ENCODE assay signal across 24 cellular contexts in genomic region chr10:34206078-34206477, GRCh38.
A peak's percentile ranks its signal among the peaks of the same experiment; 100 is the strongest.
DNase-seq lines count a peak whose midpoint lies in the region; ATAC-seq and TF ChIP-seq lines count a peak whose summit lies in the region.
"Had no signal": no experiment of that assay in that cellular context is flagged by ENCODE, and none has a peak within 500 bp of the region (broad histone marks: within the 10 kb centered on the region; RNA-seq: fewer than 3 reads in every experiment).

No MANE protein-coding gene starts in this region.

- H3K4me3 ChIP-seq in PC-3 (ENCODE audit: low read length) (no peak overlapping the region), esophagus muscularis mucosa (no peak overlapping the region)
- H3K4me3 ChIP-seq: A549, tibial artery had no signal

- TF ChIP-seq CTCF in natural killer cell (IDR thresholded peaks at IDR 0.05) (no peak), PC-3 (conservative IDR thresholded peaks at IDR 0.05; ENCODE audit: low read depth, low read length) (peak; percentile 55; the same call in 1 of the 2 replicates), esophagus muscularis mucosa (IDR thresholded peaks at IDR 0.05) (no peak)

- no peak for TF ChIP-seq EP300 in esophagus muscularis mucosa (IDR thresholded peaks at IDR 0.05)

- H4K20me1 ChIP-seq in PC-3 (ENCODE audit: low read length) = no peaks in the 10 kb centered on the region

- no TSS peak for BruUV-seq in PC-3 (replicated peaks; lab: Mats Ljungman, UMichigan)

- no peak for TF ChIP-seq POLR2A in esophagus muscularis mucosa (IDR thresholded peaks at IDR 0.05; ENCODE audit: low read depth)

- no peak overlapping the region for H3K9ac ChIP-seq in PC-3 (ENCODE audit: low read length)
- H3K9ac ChIP-seq: KMS-11 had no signal

- peaks cover 34 to 41% of the 10 kb centered on the region in 2 donors for H3K4me1 Mint-ChIP-seq in natural killer cell
- H3K4me1 Mint-ChIP-seq in natural killer cell treated with Interleukin-12 subunit alpha and Interleukin-12 subunit beta and Interleukin-15 and Interleukin-18, amount 100 ng/mL, for 72 hours (ENCODE audit: low read depth in 2 of 2) = peaks cover 28 to 31% of the 10 kb centered on the region in 2 donors
- H3K4me1 Mint-ChIP-seq: activated CD8-positive, alpha-beta memory T cell treated with anti-CD3 and anti-CD28 coated beads, Interleukin-2, amount 10 ng/mL, durations not matched to agents 7 days and 5 days; CD4-positive, CD25-positive, alpha-beta regulatory T cell had no signal

- CTCF ChIA-PET in PC-3 (lab: Charles Lee) = interaction anchor here (0.6 kb wide), 1 partner anchor 425 kb away, joined by 5 read pairs; no protein-coding TSS in a partner anchor

- H3K27me3 ChIP-seq in PC-3 (ENCODE audit: low read length) = no peaks in the 10 kb centered on the region
- H3K27me3 ChIP-seq in esophagus muscularis mucosa = no peaks in the 10 kb centered on the region
- H3K27me3 ChIP-seq: tibial artery had no signal

- H3K27ac ChIP-seq in PC-3 (ENCODE audit: low read length) (no peak overlapping the region), esophagus muscularis mucosa (replicated peaks in 1 of 4) (no peak overlapping the region)
- H3K27ac ChIP-seq: A549, epithelial cell of prostate, KMS-11, tibial artery had no signal

- ATAC-seq in natural killer cell (no peak), HG02798 (IDR thresholded peaks at IDR 0.05; ENCODE audit: poor library complexity, unreplicated experiment) (peak; percentile 49), PC-3 (peak; percentile 59), sciatic nerve (no peak)
- ATAC-seq in natural killer cell treated with Interleukin-12 subunit alpha and Interleukin-12 subunit beta and Interleukin-15 and Interleukin-18, amount 100 ng/mL, for 72 hours = no peak
- ATAC-seq: A549; activated CD8-positive, alpha-beta memory T cell treated with anti-CD3 and anti-CD28 coated beads, Interleukin-2, amount 10 ng/mL, durations not matched to agents 7 days and 5 days; activated naive CD8-positive, alpha-beta T cell treated with anti-CD3 and anti-CD28 coated beads, Interleukin-2, amount 50 U/mL, for 24 hours; stimulated activated naive B cell treated with anti-CD40 and anti-IgM and Interleukin-4, amounts not matched to agents 10 μg/mL and 1 μg/mL and 100 μg/mL, for 72 hours had no signal

- intact Hi-C loops in natural killer cell (cut with micrococcal nuclease) = no loop called here
- intact Hi-C loops in PC-3 (cut with micrococcal nuclease) = no loop called here
- intact Hi-C loops in esophagus muscularis mucosa (cut with DNase I) = no loop called here
- intact Hi-C loops in sciatic nerve (cut with DNase I) = no loop called here

- peak overlapping the region; percentile 77 for H3K4me3 Mint-ChIP-seq in natural killer cell
- no peak overlapping the region for H3K4me3 Mint-ChIP-seq in natural killer cell treated with Interleukin-12 subunit alpha and Interleukin-12 subunit beta and Interleukin-15 and Interleukin-18, amount 100 ng/mL, for 72 hours
- H3K4me3 Mint-ChIP-seq: activated CD8-positive, alpha-beta memory T cell treated with anti-CD3 and anti-CD28 coated beads, Interleukin-2, amount 10 ng/mL, durations not matched to agents 7 days and 5 days; activated naive CD8-positive, alpha-beta T cell treated with anti-CD3 and anti-CD28 coated beads, Interleukin-2, amount 50 U/mL, for 24 hours; CD4-positive, CD25-positive, alpha-beta regulatory T cell; dendritic cell treated with granulocyte-macrophage colony-stimulating factor and Interleukin-4, amounts not matched to agents 40 ng/mL and 50 ng/mL, for 4 days; stimulated activated naive B cell treated with anti-CD40 and anti-IgM and Interleukin-4, amounts not matched to agents 10 μg/mL and 1 μg/mL and 100 μg/mL, for 72 hours had no signal

- POLR2A ChIA-PET in PC-3 (lab: Charles Lee; ENCODE audit: unreplicated experiment) = no interaction called here

- H3K4me2 ChIP-seq in PC-3 (ENCODE audit: low read length) = no peak overlapping the region
- H3K4me2 ChIP-seq: A549, KMS-11 had no signal

- H3K4me1 ChIP-seq in PC-3 (ENCODE audit: insufficient read depth, low read length) (no peaks in the 10 kb centered on the region), esophagus muscularis mucosa (no peaks in the 10 kb centered on the region)
- H3K4me1 ChIP-seq: A549, tibial artery had no signal

- no peak for DNase-seq in natural killer cell
- DNase-seq in natural killer cell treated with Interleukin-12 subunit alpha and Interleukin-12 subunit beta and Interleukin-15 and Interleukin-18, amount 100 ng/mL, for 72 hours (ENCODE audit: low spot score) = no peak
- no peak for DNase-seq in PC-3
- DNase-seq in AG08395 (ENCODE audit: low spot score) = no peak
- no peak for DNase-seq in UCSD-AML1 (lab: John Stamatoyannopoulos, UW; ENCODE audit: unreplicated experiment)
- DNase-seq in esophagus muscularis mucosa (ENCODE audit: extremely low spot score) = no peak
- DNase-seq in sciatic nerve (ENCODE audit: low spot score) = no peak
- DNase-seq: activated CD4-positive, alpha-beta T cell treated with anti-CD3 and anti-CD28 coated beads for 1 hour; activated CD8-positive, alpha-beta memory T cell treated with anti-CD3 and anti-CD28 coated beads, Interleukin-2, amount 10 ng/mL, durations not matched to agents 7 days and 5 days; activated naive CD8-positive, alpha-beta T cell treated with anti-CD3 and anti-CD28 coated beads, Interleukin-2, amount 50 U/mL, for 24 hours; CD4-positive, CD25-positive, alpha-beta regulatory T cell; foreskin melanocyte; kidney glomerular epithelial cell; NCI-H1092 treated with DMSO at 0.1 percent for 48 hours; NCI-H2171; nucleus accumbens; stimulated activated naive B cell treated with anti-CD40 and anti-IgM and Interleukin-4, amounts not matched to agents 10 μg/mL and 1 μg/mL and 100 μg/mL, for 72 hours had no signal

- WGBS in esophagus muscularis mucosa = 94% methylated on average over 4 of the region's 4 CpGs

- H3F3A ChIP-seq in PC-3 (ENCODE audit: low read length, unreplicated experiment) = no peaks in the 10 kb centered on the region

- no peaks in the 10 kb centered on the region for H3K79me2 ChIP-seq in PC-3 (ENCODE audit: low read length)

- no peaks in the 10 kb centered on the region for H3K36me3 Mint-ChIP-seq in natural killer cell
- H3K36me3 Mint-ChIP-seq in natural killer cell treated with Interleukin-12 subunit alpha and Interleukin-12 subunit beta and Interleukin-15 and Interleukin-18, amount 100 ng/mL, for 72 hours = no peaks in the 10 kb centered on the region
- H3K36me3 Mint-ChIP-seq: activated CD8-positive, alpha-beta memory T cell treated with anti-CD3 and anti-CD28 coated beads, Interleukin-2, amount 10 ng/mL, durations not matched to agents 7 days and 5 days; CD4-positive, CD25-positive, alpha-beta regulatory T cell; stimulated activated naive B cell treated with anti-CD40 and anti-IgM and Interleukin-4, amounts not matched to agents 10 μg/mL and 1 μg/mL and 100 μg/mL, for 72 hours had no signal

- H3K27me3 Mint-ChIP-seq in natural killer cell (ENCODE audit: low read depth in 2 of 2) = peaks cover 22 to 58% of the 10 kb centered on the region in 2 donors
- peaks cover 31 to 39% of the 10 kb centered on the region in 2 donors for H3K27me3 Mint-ChIP-seq in natural killer cell treated with Interleukin-12 subunit alpha and Interleukin-12 subunit beta and Interleukin-15 and Interleukin-18, amount 100 ng/mL, for 72 hours
- H3K27me3 Mint-ChIP-seq: activated CD8-positive, alpha-beta memory T cell treated with anti-CD3 and anti-CD28 coated beads, Interleukin-2, amount 10 ng/mL, durations not matched to agents 7 days and 5 days; CD4-positive, CD25-positive, alpha-beta regulatory T cell had no signal

- no peak overlapping the region for H2AFZ ChIP-seq in PC-3 (ENCODE audit: low read length)

- H3K27ac Mint-ChIP-seq in natural killer cell = no peak overlapping the region
- no peak overlapping the region for H3K27ac Mint-ChIP-seq in natural killer cell treated with Interleukin-12 subunit alpha and Interleukin-12 subunit beta and Interleukin-15 and Interleukin-18, amount 100 ng/mL, for 72 hours
- H3K27ac Mint-ChIP-seq: activated CD8-positive, alpha-beta memory T cell treated with anti-CD3 and anti-CD28 coated beads, Interleukin-2, amount 10 ng/mL, durations not matched to agents 7 days and 5 days; activated naive CD8-positive, alpha-beta T cell treated with anti-CD3 and anti-CD28 coated beads, Interleukin-2, amount 50 U/mL, for 24 hours; activated T-helper 2 cell treated with anti-CD3 and anti-CD28 coated beads, Interferon-gamma antibody, Interleukin-2, Interleukin-4, amounts not matched to agents 10 μg/mL and 5 μg/mL and 100 μg/mL, durations not matched to agents 14 hours and 24 hours and 36 hours; CD4-positive, CD25-positive, alpha-beta regulatory T cell; dendritic cell treated with granulocyte-macrophage colony-stimulating factor and Interleukin-4, amounts not matched to agents 40 ng/mL and 50 ng/mL, for 4 days; stimulated activated naive B cell treated with anti-CD40 and anti-IgM and Interleukin-4, amounts not matched to agents 10 μg/mL and 1 μg/mL and 100 μg/mL, for 72 hours had no signal

- H3K9me2 ChIP-seq in PC-3 (replicated peaks; ENCODE audit: low read length) = no peaks in the 10 kb centered on the region

- H3K36me3 ChIP-seq in PC-3 (ENCODE audit: low read depth, low read length) = no peaks in the 10 kb centered on the region
- peaks cover 0 to 9% (median 1%) of the 10 kb centered on the region in 4 donors for H3K36me3 ChIP-seq in esophagus muscularis mucosa
- H3K36me3 ChIP-seq: tibial artery had no signal

- H3K9me3 ChIP-seq in PC-3 (ENCODE audit: low read length) (no peaks in the 10 kb centered on the region), esophagus muscularis mucosa (no peaks in the 10 kb centered on the region)
- H3K9me3 ChIP-seq: A549, tibial artery had no signal

- no peaks in the 10 kb centered on the region for H3K9me3 Mint-ChIP-seq in natural killer cell
- H3K9me3 Mint-ChIP-seq in natural killer cell treated with Interleukin-12 subunit alpha and Interleukin-12 subunit beta and Interleukin-15 and Interleukin-18, amount 100 ng/mL, for 72 hours = no peaks in the 10 kb centered on the region
- H3K9me3 Mint-ChIP-seq: activated naive CD8-positive, alpha-beta T cell treated with anti-CD3 and anti-CD28 coated beads, Interleukin-2, amount 50 U/mL, for 24 hours; activated T-helper 2 cell treated with anti-CD3 and anti-CD28 coated beads, Interferon-gamma antibody, Interleukin-2, Interleukin-4, amounts not matched to agents 10 μg/mL and 5 μg/mL and 100 μg/mL, durations not matched to agents 14 hours and 24 hours and 36 hours; dendritic cell treated with granulocyte-macrophage colony-stimulating factor and Interleukin-4, amounts not matched to agents 40 ng/mL and 50 ng/mL, for 4 days; stimulated activated naive B cell treated with anti-CD40 and anti-IgM and Interleukin-4, amounts not matched to agents 10 μg/mL and 1 μg/mL and 100 μg/mL, for 72 hours had no signal

Comparison
In these comparisons a context has a peak if more than half of its experiments do, and no peak if none do; other contexts are left out.
1. ATAC-seq: peak in HG02798 (single experiment) and PC-3 (single experiment); none in natural killer cell (0 of 3), natural killer cell treated with Interleukin-12 subunit alpha and Interleukin-12 subunit beta and Interleukin-15 and Interleukin-18, amount 100 ng/mL, for 72 hours (0 of 2) and sciatic nerve (single experiment).